In the genomic region with DNA sequence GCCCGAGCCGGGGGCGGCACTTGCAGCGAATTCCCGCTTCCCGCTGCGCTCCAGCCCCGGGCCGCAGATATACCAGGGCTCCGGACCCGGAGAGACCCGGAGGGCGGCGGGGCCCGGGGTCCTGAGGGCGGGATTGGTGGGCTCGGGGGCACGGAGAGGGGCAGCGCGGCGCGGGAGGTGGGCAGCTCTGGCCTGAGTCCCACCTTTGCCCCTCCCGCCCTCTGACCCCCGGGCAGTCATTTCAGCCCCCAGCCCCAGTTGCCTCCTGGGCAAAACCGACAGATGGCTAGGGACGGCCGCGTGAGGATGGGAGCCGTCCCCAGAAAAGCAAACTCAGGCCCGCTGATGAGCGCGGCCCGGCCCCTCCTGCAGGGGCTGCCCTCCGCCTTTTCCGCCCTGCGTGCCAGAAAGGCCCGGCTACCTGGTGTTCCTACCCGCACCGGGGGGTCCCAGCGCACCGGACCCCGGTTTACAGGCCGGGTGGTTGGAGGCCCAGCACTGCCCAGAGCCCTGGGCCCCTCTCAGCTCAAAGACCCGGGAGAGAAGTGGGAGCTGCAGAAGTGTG, we compare ENCODE assay signal across 9 cellular contexts. TPM values are rescaled to one million over a fixed set of nuclear protein-coding genes. Genes with fewer than 3 reads are reported as not detected.
DNase-seq lines count a peak whose midpoint lies in the region; ATAC-seq, FAIRE-seq and TF ChIP-seq lines count a peak whose summit lies in the region.
"Had no signal": no experiment of that assay in that cellular context is flagged by ENCODE, and none has a peak within 500 bp of the region (broad histone marks: within the 10 kb centered on the region; RNA-seq: fewer than 3 reads in every experiment).

No MANE protein-coding gene starts in this region.

- no peaks in the 10 kb centered on the region for H3K36me3 ChIP-seq in iPS-15b (ENCODE audit: control insufficient read depth, insufficient read depth, low read length)

- TF ChIP-seq POLR2A in GM12892 (IDR thresholded peaks at IDR 0.05; ENCODE audit: low read depth, low read length) = no peak

- peak; percentile 62 for DNase-seq in DMS53 (lab: John Stamatoyannopoulos, UW)
- no peak for DNase-seq in DMS53 treated with DMSO at 0.1 percent for 48 hours (lab: John Stamatoyannopoulos, UW; ENCODE audit: unreplicated experiment)
- DNase-seq in activated T-helper 1 cell treated with anti-CD3 and anti-CD28 coated beads, Interleukin-12 subunit alpha, Interleukin-12 subunit beta, Interleukin-2, Interleukin-4 antibody, amounts not matched to agents 30 ng/mL and 10 ng/mL and 1 ng/mL, durations not matched to agents 14 hours and 24 hours and 36 hours (ENCODE audit: low spot score) = no peak
- DNase-seq in KG1 (lab: John Stamatoyannopoulos, UW) = no peak
- no peak for DNase-seq in GM12892 (ENCODE audit: insufficient read length)
- no peak for DNase-seq in activated CD8-positive, alpha-beta memory T cell treated with anti-CD3 and anti-CD28 coated beads for 24 hours

- no peak for FAIRE-seq in GM12892 (lab: Jason Lieb, UNC)
- FAIRE-seq: A204.1 had no signal

- H3K4me1 Mint-ChIP-seq in activated T-helper 1 cell treated with anti-CD3 and anti-CD28 coated beads, Interleukin-12 subunit alpha, Interleukin-12 subunit beta, Interleukin-2, Interleukin-4 antibody, amounts not matched to agents 30 ng/mL and 10 ng/mL and 1 ng/mL, durations not matched to agents 14 hours and 24 hours and 36 hours (ENCODE audit: low read depth) = peaks cover 80% of the 10 kb centered on the region
- H3K4me1 Mint-ChIP-seq in stimulated activated memory B cell treated with anti-CD40 and anti-IgM and Interleukin-4, amounts not matched to agents 10 μg/mL and 1 μg/mL and 100 μg/mL, for 72 hours = peaks cover 67% of the 10 kb centered on the region

- peaks cover 27% of the 10 kb centered on the region for H3K36me3 Mint-ChIP-seq in activated T-helper 1 cell treated with anti-CD3 and anti-CD28 coated beads, Interleukin-12 subunit alpha, Interleukin-12 subunit beta, Interleukin-2, Interleukin-4 antibody, amounts not matched to agents 30 ng/mL and 10 ng/mL and 1 ng/mL, durations not matched to agents 14 hours and 24 hours and 36 hours (ENCODE audit: low read depth)
- H3K36me3 Mint-ChIP-seq in stimulated activated memory B cell treated with anti-CD40 and anti-IgM and Interleukin-4, amounts not matched to agents 10 μg/mL and 1 μg/mL and 100 μg/mL, for 72 hours = no peaks in the 10 kb centered on the region

- H3K4me3 Mint-ChIP-seq in activated T-helper 1 cell treated with anti-CD3 and anti-CD28 coated beads, Interleukin-12 subunit alpha, Interleukin-12 subunit beta, Interleukin-2, Interleukin-4 antibody, amounts not matched to agents 30 ng/mL and 10 ng/mL and 1 ng/mL, durations not matched to agents 14 hours and 24 hours and 36 hours = peak overlapping the region; percentile 86
- peak overlapping the region; percentile 86 for H3K4me3 Mint-ChIP-seq in stimulated activated memory B cell treated with anti-CD40 and anti-IgM and Interleukin-4, amounts not matched to agents 10 μg/mL and 1 μg/mL and 100 μg/mL, for 72 hours

- peak overlapping the region; percentile 51 for H3K27ac Mint-ChIP-seq in activated T-helper 1 cell treated with anti-CD3 and anti-CD28 coated beads, Interleukin-12 subunit alpha, Interleukin-12 subunit beta, Interleukin-2, Interleukin-4 antibody, amounts not matched to agents 30 ng/mL and 10 ng/mL and 1 ng/mL, durations not matched to agents 14 hours and 24 hours and 36 hours
- peak overlapping the region; percentile 83 for H3K27ac Mint-ChIP-seq in stimulated activated memory B cell treated with anti-CD40 and anti-IgM and Interleukin-4, amounts not matched to agents 10 μg/mL and 1 μg/mL and 100 μg/mL, for 72 hours

- H3K4me3 ChIP-seq in iPS-15b (ENCODE audit: low read depth, low read length) = peak overlapping the region; percentile 69

- no peaks in the 10 kb centered on the region for H3K27me3 Mint-ChIP-seq in activated T-helper 1 cell treated with anti-CD3 and anti-CD28 coated beads, Interleukin-12 subunit alpha, Interleukin-12 subunit beta, Interleukin-2, Interleukin-4 antibody, amounts not matched to agents 30 ng/mL and 10 ng/mL and 1 ng/mL, durations not matched to agents 14 hours and 24 hours and 36 hours (ENCODE audit: insufficient read depth)
- no peaks in the 10 kb centered on the region for H3K27me3 Mint-ChIP-seq in stimulated activated memory B cell treated with anti-CD40 and anti-IgM and Interleukin-4, amounts not matched to agents 10 μg/mL and 1 μg/mL and 100 μg/mL, for 72 hours

- H3K9me3 ChIP-seq in iPS-15b (ENCODE audit: control insufficient read depth, insufficient read depth, low read length) = no peaks in the 10 kb centered on the region

- H3K27me3 ChIP-seq in iPS-15b (ENCODE audit: control insufficient read depth, insufficient read depth, low read length) = peaks cover 16% of the 10 kb centered on the region

- ATAC-seq in stimulated activated memory B cell treated with anti-CD40 and anti-IgM and Interleukin-4, amounts not matched to agents 10 μg/mL and 1 μg/mL and 100 μg/mL, for 72 hours = no peak

- H3K4me1 ChIP-seq in iPS-15b (ENCODE audit: control insufficient read depth, insufficient read depth, low read length) = no peaks in the 10 kb centered on the region

- no peaks in the 10 kb centered on the region for H3K9me3 Mint-ChIP-seq in activated T-helper 1 cell treated with anti-CD3 and anti-CD28 coated beads, Interleukin-12 subunit alpha, Interleukin-12 subunit beta, Interleukin-2, Interleukin-4 antibody, amounts not matched to agents 30 ng/mL and 10 ng/mL and 1 ng/mL, durations not matched to agents 14 hours and 24 hours and 36 hours
- no peaks in the 10 kb centered on the region for H3K9me3 Mint-ChIP-seq in stimulated activated memory B cell treated with anti-CD40 and anti-IgM and Interleukin-4, amounts not matched to agents 10 μg/mL and 1 μg/mL and 100 μg/mL, for 72 hours

- peak overlapping the region; percentile 47 for H3K9ac ChIP-seq in iPS-15b (ENCODE audit: low read depth, low read length)

- intact Hi-C loops in activated T-helper 1 cell treated with anti-CD3 and anti-CD28 coated beads, Interleukin-12 subunit alpha, Interleukin-12 subunit beta, Interleukin-2, Interleukin-4 antibody, amounts not matched to agents 30 ng/mL and 10 ng/mL and 1 ng/mL, durations not matched to agents 14 hours and 24 hours and 36 hours (cut with micrococcal nuclease) = loop anchor here (2.0 kb wide), 1 partner anchor 397 kb away; no protein-coding TSS in a partner anchor

RNA-seq across cellular contexts. Expression of a gene that starts 56.7 kb away (rescaled TPM):
- total RNA-seq in activated T-helper 1 cell treated with anti-CD3 and anti-CD28 coated beads, Interleukin-12 subunit alpha, Interleukin-12 subunit beta, Interleukin-2, Interleukin-4 antibody, amounts not matched to agents 30 ng/mL and 10 ng/mL and 1 ng/mL, durations not matched to agents 14 hours and 24 hours and 36 hours = 265 and 283 TPM in 2 replicates
- 95.0 TPM for polyA plus RNA-seq in GM12892 (2012; ENCODE audit: missing spikeins)

RNA-seq across cellular contexts. Expression of a gene that starts 57.2 kb away (rescaled TPM):
- 90.3 and 93.8 TPM in 2 replicates for total RNA-seq in activated T-helper 1 cell treated with anti-CD3 and anti-CD28 coated beads, Interleukin-12 subunit alpha, Interleukin-12 subunit beta, Interleukin-2, Interleukin-4 antibody, amounts not matched to agents 30 ng/mL and 10 ng/mL and 1 ng/mL, durations not matched to agents 14 hours and 24 hours and 36 hours
- polyA plus RNA-seq in GM12892 (2012; ENCODE audit: missing spikeins) = 16.2 TPM
